ENCODE assay signal across 26 cellular contexts in the genomic region with DNA sequence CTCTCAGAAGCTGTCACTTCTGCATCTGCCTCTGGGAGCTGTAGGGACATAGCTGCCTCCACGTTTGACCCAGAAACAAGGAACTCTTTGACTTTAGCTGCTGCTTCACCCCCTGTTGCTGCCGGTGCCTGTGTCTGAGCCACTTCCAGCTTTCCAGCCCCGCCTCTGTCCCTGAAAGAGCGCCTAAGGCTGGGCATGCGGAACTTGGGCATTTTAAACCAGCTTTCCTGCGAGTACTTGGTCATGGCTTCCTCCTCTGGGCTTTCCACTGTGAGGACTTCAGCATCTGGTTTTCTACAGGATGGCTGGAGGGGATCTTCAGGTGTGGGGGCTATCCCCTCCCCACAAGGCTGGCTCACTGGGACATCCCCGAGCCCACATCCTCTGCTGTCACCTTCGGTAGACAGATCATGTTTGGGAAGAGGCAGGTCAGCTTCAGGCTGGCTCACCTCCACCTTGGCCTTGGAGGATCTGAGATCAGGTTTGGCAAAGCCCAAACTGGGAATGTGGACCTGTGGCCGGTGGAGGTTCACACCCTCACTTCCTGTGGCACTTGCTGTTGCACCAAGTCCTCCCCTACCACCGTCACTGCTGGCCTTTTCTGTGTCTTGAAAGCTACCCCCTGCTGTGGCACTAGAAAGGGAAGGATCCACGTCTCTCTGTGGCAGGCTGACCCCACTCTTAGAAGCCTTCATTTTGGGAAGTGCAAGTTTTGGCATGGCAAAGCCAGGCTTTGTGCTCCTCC. TPM values are rescaled to one million over a fixed set of nuclear protein-coding genes. Genes with fewer than 3 reads are reported as not detected.
DNase-seq lines count a peak whose midpoint lies in the region; ATAC-seq, FAIRE-seq and TF ChIP-seq lines count a peak whose summit lies in the region.
"Had no signal": no experiment of that assay in that cellular context is flagged by ENCODE, and none has a peak within 500 bp of the region (broad histone marks: within the 10 kb centered on the region; RNA-seq: fewer than 3 reads in every experiment).

No MANE protein-coding gene starts in this region.

- ATAC-seq in right cardiac atrium, result no peak
- ATAC-seq in Right ventricle myocardium inferior, result no peak
- no peak for ATAC-seq in aorta (ENCODE audit: low FRiP score)
- no peak for ATAC-seq in GM21367 (IDR thresholded peaks at IDR 0.05; ENCODE audit: unreplicated experiment)
- no peak for ATAC-seq in CD8-positive, alpha-beta T cell
- ATAC-seq: activated CD8-positive, alpha-beta T cell treated with anti-CD3 and anti-CD28 coated beads, Interleukin-2, amount 10 ng/mL, durations not matched to agents 7 days and 5 days; GM12878; stimulated activated naive B cell treated with anti-CD40 and anti-IgM and Interleukin-4, amounts not matched to agents 10 μg/mL and 1 μg/mL and 100 μg/mL, for 72 hours had no signal

- CTCF ChIA-PET in CD8-positive, alpha-beta T cell (lab: Charles Lee), result interaction anchor here (1.0 kb wide), 1 partner anchor 105 kb away, joined by 3 read pairs; no protein-coding TSS in a partner anchor

- no peaks in the 10 kb centered on the region for H4K20me1 ChIP-seq in osteoblast (ENCODE audit: insufficient read depth, low read length)
- H4K20me1 ChIP-seq: BLaER1 had no signal

- H3K27me3 Mint-ChIP-seq in CD8-positive, alpha-beta T cell (ENCODE audit: low read depth), result peaks cover 6% of the 10 kb centered on the region
- H3K27me3 Mint-ChIP-seq: stimulated activated naive B cell treated with anti-CD40 and anti-IgM and Interleukin-4, amounts not matched to agents 10 μg/mL and 1 μg/mL and 100 μg/mL, for 72 hours had no signal

- DNase-seq in right cardiac atrium (peak in 2 of 3 donors; percentile 48 to 55), Right ventricle myocardium inferior (ENCODE audit: missing footprints) (no peak), bronchial epithelial cell (ENCODE audit: low read depth) (no peak), osteoblast (ENCODE audit: insufficient read length, low spot score, missing footprints) (peak; percentile 51), aorta (peak; percentile 35 to 63), NCI-H524 (lab: John Stamatoyannopoulos, UW) (no peak)
- no peak for DNase-seq in CD8-positive, alpha-beta T cell
- DNase-seq: activated CD4-positive, alpha-beta T cell treated with anti-CD3 and anti-CD28 coated beads for 1 hour; activated CD8-positive, alpha-beta T cell treated with anti-CD3 and anti-CD28 coated beads, Interleukin-2, amount 10 ng/mL, durations not matched to agents 7 days and 5 days; activated naive CD4-positive, alpha-beta T cell treated with anti-CD3 and anti-CD28 coated beads for 36 hours; amniotic stem cell; Caco-2; DND-41; HCEC 1CT; naive B cell; NCI-H1092 treated with DMSO at 0.1 percent for 48 hours; NCI-H2081; occipital lobe; retina; stimulated activated CD4-positive, alpha-beta T cell treated with anti-CD3 and anti-CD28 coated beads, Interleukin-4, amount 100 ng/mL, for 1 hour; stimulated activated naive B cell treated with anti-CD40 and anti-IgM and Interleukin-4, amounts not matched to agents 10 μg/mL and 1 μg/mL and 100 μg/mL, for 72 hours had no signal

- H3K4me1 ChIP-seq in right cardiac atrium (ENCODE audit: control insufficient read depth, insufficient read depth, low read length), result no peaks in the 10 kb centered on the region
- H3K4me1 ChIP-seq in osteoblast (ENCODE audit: insufficient read depth, low read length), result no peaks in the 10 kb centered on the region
- no peaks in the 10 kb centered on the region for H3K4me1 ChIP-seq in aorta (ENCODE audit: control insufficient read depth in 1 of 2, insufficient read depth in 2 of 2, low read length in 2 of 2)
- no peaks in the 10 kb centered on the region for H3K4me1 ChIP-seq in CD8-positive, alpha-beta T cell (ENCODE audit: insufficient read depth, low read length)
- H3K4me1 ChIP-seq: Caco-2 had no signal

- no peak overlapping the region for H3K27ac ChIP-seq in right cardiac atrium (ENCODE audit: low read length)
- no peak overlapping the region for H3K27ac ChIP-seq in osteoblast (ENCODE audit: low read depth, low read length)
- no peak overlapping the region for H3K27ac ChIP-seq in aorta (ENCODE audit: low read depth in 1 of 2, low read length in 2 of 2)
- H3K27ac ChIP-seq in CD8-positive, alpha-beta T cell (ENCODE audit: low read depth, low read length), result no peak overlapping the region
- H3K27ac ChIP-seq: BLaER1 had no signal

- no peak overlapping the region for H3K27ac Mint-ChIP-seq in CD8-positive, alpha-beta T cell
- H3K27ac Mint-ChIP-seq: activated CD8-positive, alpha-beta T cell treated with anti-CD3 and anti-CD28 coated beads, Interleukin-2, amount 10 ng/mL, durations not matched to agents 7 days and 5 days; activated naive CD4-positive, alpha-beta T cell treated with anti-CD3 and anti-CD28 coated beads for 36 hours; dendritic cell treated with granulocyte-macrophage colony-stimulating factor and Interleukin-4, amounts not matched to agents 40 ng/mL and 50 ng/mL, for 4 days; stimulated activated naive B cell treated with anti-CD40 and anti-IgM and Interleukin-4, amounts not matched to agents 10 μg/mL and 1 μg/mL and 100 μg/mL, for 72 hours had no signal

- FAIRE-seq in bronchial epithelial cell (lab: Jason Lieb, UNC), result peak; percentile 72
- FAIRE-seq: endometrium, GM12878 had no signal

- TF ChIP-seq CTCF in bronchial epithelial cell (IDR thresholded peaks at IDR 0.05; ENCODE audit: insufficient read depth, low read length, severe bottlenecking), result no peak
- no peak for TF ChIP-seq CTCF in osteoblast (IDR thresholded peaks at IDR 0.05; ENCODE audit: extremely low read depth, low read depth, low read length)
- TF ChIP-seq CTCF in CD8-positive, alpha-beta T cell (IDR thresholded peaks at IDR 0.05), result no peak

- no peak overlapping the region for H3K4me2 ChIP-seq in osteoblast (ENCODE audit: insufficient read depth, low read length)
- H3K4me2 ChIP-seq: BLaER1 had no signal

- POLR2A ChIA-PET in CD8-positive, alpha-beta T cell (lab: Charles Lee), result no interaction called here

- no peak overlapping the region for H3K4me3 Mint-ChIP-seq in CD8-positive, alpha-beta T cell
- H3K4me3 Mint-ChIP-seq: activated CD8-positive, alpha-beta T cell treated with anti-CD3 and anti-CD28 coated beads, Interleukin-2, amount 10 ng/mL, durations not matched to agents 7 days and 5 days; activated naive CD4-positive, alpha-beta T cell treated with anti-CD3 and anti-CD28 coated beads for 36 hours; dendritic cell treated with granulocyte-macrophage colony-stimulating factor and Interleukin-4, amounts not matched to agents 40 ng/mL and 50 ng/mL, for 4 days; stimulated activated naive B cell treated with anti-CD40 and anti-IgM and Interleukin-4, amounts not matched to agents 10 μg/mL and 1 μg/mL and 100 μg/mL, for 72 hours had no signal

- intact Hi-C loops in right cardiac atrium (cut with DNase I), result no loop called here
- intact Hi-C loops in Right ventricle myocardium inferior (cut with DNase I), result no loop called here
- intact Hi-C loops in aorta (cut with DNase I), result loop anchor here (10.0 kb wide), 1 partner anchor 105 kb away; no protein-coding TSS in a partner anchor
- intact Hi-C loops in CD8-positive, alpha-beta T cell (cut with DNase I, micrococcal nuclease), result no loop called here

- H3K4me1 Mint-ChIP-seq in CD8-positive, alpha-beta T cell (ENCODE audit: low read depth), result peaks cover 2% of the 10 kb centered on the region

- no peaks in the 10 kb centered on the region for H3K9me3 ChIP-seq in right cardiac atrium (ENCODE audit: control insufficient read depth, low read length)
- H3K9me3 ChIP-seq in osteoblast (ENCODE audit: low read depth, low read length), result no peaks in the 10 kb centered on the region
- H3K9me3 ChIP-seq in aorta (ENCODE audit: control insufficient read depth, low read length), result no peaks in the 10 kb centered on the region
- no peaks in the 10 kb centered on the region for H3K9me3 ChIP-seq in CD8-positive, alpha-beta T cell (ENCODE audit: low read length)
- H3K9me3 ChIP-seq: BLaER1, Caco-2 had no signal

- H2AFZ ChIP-seq in osteoblast (ENCODE audit: low read length), result no peak overlapping the region

- WGBS in right cardiac atrium, result 63% methylated on average over 11 of the region's 11 CpGs
- 58 to 61% methylated on average over 11 of the region's 11 CpGs for WGBS in aorta, 2 donors

- H3K27me3 ChIP-seq in right cardiac atrium (ENCODE audit: control insufficient read depth, insufficient read depth) (no peaks in the 10 kb centered on the region), bronchial epithelial cell (ENCODE audit: control insufficient read depth, insufficient read depth, low read length) (no peaks in the 10 kb centered on the region), osteoblast (ENCODE audit: insufficient read depth, low read length) (peaks cover 10% of the 10 kb centered on the region), aorta (ENCODE audit: control insufficient read depth in 1 of 2, insufficient read depth in 2 of 2, low read length in 1 of 2) (no peaks in the 10 kb centered on the region)
- no peaks in the 10 kb centered on the region for H3K27me3 ChIP-seq in CD8-positive, alpha-beta T cell (ENCODE audit: insufficient read depth, low read length)
- H3K27me3 ChIP-seq: BLaER1 had no signal

- H3K36me3 Mint-ChIP-seq in CD8-positive, alpha-beta T cell, result no peaks in the 10 kb centered on the region
- H3K36me3 Mint-ChIP-seq: naive B cell; stimulated activated naive B cell treated with anti-CD40 and anti-IgM and Interleukin-4, amounts not matched to agents 10 μg/mL and 1 μg/mL and 100 μg/mL, for 72 hours had no signal

- H3K9me3 Mint-ChIP-seq in CD8-positive, alpha-beta T cell, result no peaks in the 10 kb centered on the region
- H3K9me3 Mint-ChIP-seq: activated naive CD4-positive, alpha-beta T cell treated with anti-CD3 and anti-CD28 coated beads for 36 hours; dendritic cell treated with granulocyte-macrophage colony-stimulating factor and Interleukin-4, amounts not matched to agents 40 ng/mL and 50 ng/mL, for 4 days; naive B cell; stimulated activated naive B cell treated with anti-CD40 and anti-IgM and Interleukin-4, amounts not matched to agents 10 μg/mL and 1 μg/mL and 100 μg/mL, for 72 hours had no signal

- no peaks in the 10 kb centered on the region for H3K79me2 ChIP-seq in osteoblast (ENCODE audit: insufficient read depth, low read length)

- peaks cover 31% of the 10 kb centered on the region for H3K36me3 ChIP-seq in bronchial epithelial cell (ENCODE audit: control insufficient read depth, insufficient read depth, low read length)
- H3K36me3 ChIP-seq in osteoblast (ENCODE audit: insufficient read depth, low read length), result no peaks in the 10 kb centered on the region
- H3K36me3 ChIP-seq in aorta (ENCODE audit: control insufficient read depth in 1 of 2, insufficient read depth in 2 of 2, low read length in 1 of 2), result no peaks in the 10 kb centered on the region
- H3K36me3 ChIP-seq in CD8-positive, alpha-beta T cell (ENCODE audit: insufficient read depth, low read length), result no peaks in the 10 kb centered on the region

- H3K4me3 ChIP-seq in right cardiac atrium (ENCODE audit: low read length), result no peak overlapping the region
- H3K4me3 ChIP-seq in bronchial epithelial cell (ENCODE audit: low read depth, low read length), result no peak overlapping the region
- H3K4me3 ChIP-seq in osteoblast (ENCODE audit: insufficient read depth, low read length), result no peak overlapping the region
- no peak overlapping the region for H3K4me3 ChIP-seq in aorta (ENCODE audit: low read length in 2 of 2)
- H3K4me3 ChIP-seq in CD8-positive, alpha-beta T cell (ENCODE audit: low read depth, low read length), result no peak overlapping the region
- H3K4me3 ChIP-seq: BLaER1, GM12878 had no signal

RNA-seq across cellular contexts. Expression of a gene that starts 15.2 kb away (rescaled TPM):
- total RNA-seq in right cardiac atrium, result under 1 TPM; 0.06 to 0.88 (median 0.20) TPM
- 0.05 TPM for polyA plus RNA-seq in right cardiac atrium
- not detected for total RNA-seq in Right ventricle myocardium inferior
- not detected in 2 replicates for total RNA-seq in bronchial epithelial cell
- total RNA-seq in osteoblast, result not detected in 2 replicates
- total RNA-seq in aorta, result 1 to 10 TPM in 1 of 2 donors, under 1 TPM in 1; 0.62 to 1.7 TPM
- polyA plus RNA-seq in aorta, result under 1 TPM in 1 of 2 donors, not detected in 1; 0.38 TPM
- total RNA-seq in CD8-positive, alpha-beta T cell, result under 1 TPM; 0.31 to 0.43 TPM
- total RNA-seq: activated CD8-positive, alpha-beta T cell treated with anti-CD3 and anti-CD28 coated beads, Interleukin-2, amount 10 ng/mL, durations not matched to agents 7 days and 5 days; activated naive CD4-positive, alpha-beta T cell treated with anti-CD3 and anti-CD28 coated beads for 36 hours; Caco-2 had no signal

RNA-seq across cellular contexts. Expression of a gene that starts 38.3 kb away (rescaled TPM):
- total RNA-seq in right cardiac atrium (1 to 10 TPM; 2.5 to 5.7 (median 3.3) TPM), Right ventricle myocardium inferior (2.5 TPM), bronchial epithelial cell (367 and 620 TPM in 2 replicates), osteoblast (30.8 and 31.8 TPM in 2 replicates), aorta (10 to 100 TPM; 25.5 to 61.3 TPM)
- polyA plus RNA-seq in right cardiac atrium (2.0 TPM), aorta (10 to 100 TPM in 1 of 2 donors, 1 to 10 TPM in 1; 4.6 to 10.6 TPM)
- under 1 TPM; 0.06 to 0.14 TPM for total RNA-seq in CD8-positive, alpha-beta T cell
- total RNA-seq: activated CD8-positive, alpha-beta T cell treated with anti-CD3 and anti-CD28 coated beads, Interleukin-2, amount 10 ng/mL, durations not matched to agents 7 days and 5 days had no signal

RNA-seq across cellular contexts. Expression of a gene that starts 45.8 kb away (rescaled TPM):
- total RNA-seq in right cardiac atrium (1 to 10 TPM; 1.8 to 4.2 (median 3.1) TPM), Right ventricle myocardium inferior (1.9 TPM), bronchial epithelial cell (8.4 and 14.1 TPM in 2 replicates), osteoblast (11.5 and 12.3 TPM in 2 replicates), aorta (1 to 10 TPM; 2.6 to 5.1 TPM)
- polyA plus RNA-seq in right cardiac atrium (2.4 TPM), aorta (10 to 100 TPM in 1 of 2 donors, 1 to 10 TPM in 1; 1.8 to 10.2 TPM)
- total RNA-seq in CD8-positive, alpha-beta T cell, result 1 to 10 TPM in 1 of 2 experiments, under 1 TPM in 1; 0.84 to 1.0 TPM

Comparison
In these comparisons a context has a peak if more than half of its experiments do, and no peak if none do; other contexts are left out.
1. DNase-seq: peak in right cardiac atrium (2 of 3), osteoblast (single experiment) and aorta (2 of 2); none in Right ventricle myocardium inferior (single experiment), bronchial epithelial cell (single experiment), NCI-H524 (0 of 2) and CD8-positive, alpha-beta T cell (0 of 7).
2. intact Hi-C loops: an anchor here in aorta (10.0 kb wide); none called in right cardiac atrium, Right ventricle myocardium inferior and CD8-positive, alpha-beta T cell.